In genomic region chr1:160361814-160362167, GRCh38 we compare ENCODE assay signal across 2 cellular contexts.
TF ChIP-seq lines count a peak whose summit lies in the region.

No MANE protein-coding gene starts in this region.

TF ChIP-seq in HEK293, 187 proteins besides CTCF, POLR2A, EP300 and RAD21:
- no peak for TF ChIP-seq ZNF626 (tag by site-specific recombination; IDR thresholded peaks at IDR 0.05)
TF ChIP-seq in HEK293: peak in this region for 0.

TF ChIP-seq in K562, 482 proteins besides CTCF, POLR2A, EP300 and RAD21:
- TF ChIP-seq ARID4B (CRISPR knock-in tag; IDR thresholded peaks at IDR 0.05) = 0 out of 2 replicates have a peak, but pooled peaks have one; percentile 5
- no peak for TF ChIP-seq MCM2 (IDR thresholded peaks at IDR 0.05; ENCODE audit: low read depth)
- no peak for TF ChIP-seq TRIM28 (IDR thresholded peaks at IDR 0.05)
- TF ChIP-seq RHOXF2B (CRISPR knock-in tag; conservative IDR thresholded peaks at IDR 0.05) = no peak
- no peak for TF ChIP-seq SMAD4 (CRISPR knock-in tag; conservative IDR thresholded peaks at IDR 0.05)
- TF ChIP-seq HDAC8 (tag; IDR thresholded peaks at IDR 0.05) = peak; percentile 41; the same call in 1 of the 2 replicates
- TF ChIP-seq NFE2 (IDR thresholded peaks at IDR 0.05; ENCODE audit: low read depth) = no peak
- no peak for TF ChIP-seq ZNF232 (CRISPR knock-in tag; IDR thresholded peaks at IDR 0.05)
- TF ChIP-seq DMBX1 (CRISPR knock-in tag; IDR thresholded peaks at IDR 0.05; ENCODE audit: borderline replicate concordance) = peak; percentile 15; the same call in 1 of the 2 replicates
- TF ChIP-seq ETV6 (IDR thresholded peaks at IDR 0.05; ENCODE audit: borderline replicate concordance in 1 of 2, low read depth in 2 of 2, low read length in 1 of 2) = 0 out of 4 replicates have a peak, but pooled peaks of 1 of the 2 experiments have one; percentile 7
- TF ChIP-seq ETV6 (CRISPR knock-in tag; IDR thresholded peaks at IDR 0.05; ENCODE audit: borderline replicate concordance) = no peak
- TF ChIP-seq ZBTB12 (CRISPR knock-in tag; IDR thresholded peaks at IDR 0.05) = no peak
- TF ChIP-seq TRIM25 (IDR thresholded peaks at IDR 0.05; ENCODE audit: borderline replicate concordance) = no peak
- TF ChIP-seq PURB (CRISPR knock-in tag; IDR thresholded peaks at IDR 0.05; ENCODE audit: low read depth) = no peak
- TF ChIP-seq HDAC6 (IDR thresholded peaks at IDR 0.05; ENCODE audit: low read depth, low read length) = no peak
- TF ChIP-seq MECOM (CRISPR knock-in tag; IDR thresholded peaks at IDR 0.05) = 0 out of 2 replicates have a peak, but pooled peaks have one; percentile 10
- no peak for TF ChIP-seq ZBTB49 (CRISPR knock-in tag; IDR thresholded peaks at IDR 0.05; ENCODE audit: borderline replicate concordance)
- TF ChIP-seq PTTG1 (tag; IDR thresholded peaks at IDR 0.05; ENCODE audit: low read depth) = 0 out of 2 replicates have a peak, but pooled peaks have one; percentile 51
- TF ChIP-seq TSC22D4 (tag; IDR thresholded peaks at IDR 0.05) = no peak
- no peak for TF ChIP-seq U2AF1 (optimal IDR thresholded peaks at IDR 0.05; ENCODE audit: low read depth, low read length)
- TF ChIP-seq ZNF175 (CRISPR knock-in tag; IDR thresholded peaks at IDR 0.05; ENCODE audit: low read depth) = peak; percentile 91; the same call in 1 of the 2 replicates
- TF ChIP-seq STAT5A (IDR thresholded peaks at IDR 0.05; ENCODE audit: borderline replicate concordance, low read length) = no peak
